In the genomic region with DNA sequence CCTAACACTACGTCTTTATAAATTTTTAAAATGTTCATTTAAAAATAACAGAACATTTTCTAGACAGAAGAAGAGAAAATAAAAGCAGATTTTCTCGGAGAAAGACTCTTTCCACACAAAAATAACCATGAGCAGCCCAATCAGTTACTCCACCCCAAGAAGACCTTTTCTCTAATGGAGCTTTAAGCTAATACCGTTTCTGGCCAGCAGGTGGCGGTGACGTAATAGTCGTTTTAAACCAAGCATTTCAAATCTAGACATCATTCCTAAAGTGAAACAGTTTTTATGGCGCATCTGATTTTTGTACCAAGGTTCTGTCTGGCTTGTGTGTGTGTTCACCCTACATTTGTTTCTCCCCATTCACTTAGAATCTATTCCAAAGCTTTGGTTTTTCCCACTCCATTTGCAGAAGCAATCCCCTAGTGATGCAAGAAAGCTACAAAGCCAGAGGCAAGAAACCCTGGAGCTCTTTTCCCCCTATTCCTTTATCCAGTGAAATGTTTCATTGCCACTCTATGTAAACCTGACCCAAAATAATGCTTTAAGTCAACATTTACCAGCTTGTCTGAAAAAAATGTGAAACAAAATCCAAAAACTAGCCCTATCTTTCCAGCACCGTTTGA, we compare ENCODE assay signal across 8 cellular contexts.
DNase-seq lines count a peak whose midpoint lies in the region; ATAC-seq and TF ChIP-seq lines count a peak whose summit lies in the region.

No MANE protein-coding gene starts in this region.

- H3K4me3 ChIP-seq in BJ (ENCODE audit: low read depth, low read length): no peak overlapping the region
- H3K4me3 ChIP-seq in OCI-LY7 (ENCODE audit: low read depth, low read length, poor library complexity, severe bottlenecking): no peak overlapping the region
- H3K4me3 ChIP-seq in fibroblast of mammary gland (ENCODE audit: control insufficient read depth, low read depth, low read length): no peak overlapping the region
- H3K4me3 ChIP-seq in neutrophil (ENCODE audit: low read depth in 1 of 2, low read length in 1 of 2): no peak overlapping the region

- H3K9me3 ChIP-seq in OCI-LY7 (ENCODE audit: low read length) (no peaks in the 10 kb centered on the region), neutrophil (no peaks in the 10 kb centered on the region)

- H3K27ac ChIP-seq in OCI-LY7 (ENCODE audit: low read depth, low read length, poor library complexity, severe bottlenecking) (no peak overlapping the region), neutrophil (no peak overlapping the region)

- H3K36me3 ChIP-seq in BJ (ENCODE audit: control insufficient read depth, insufficient read depth, low read length): no peaks in the 10 kb centered on the region
- no peaks in the 10 kb centered on the region for H3K36me3 ChIP-seq in OCI-LY7 (ENCODE audit: insufficient read depth, low read length)
- no peaks in the 10 kb centered on the region for H3K36me3 ChIP-seq in neutrophil

- H3K27me3 ChIP-seq in BJ (ENCODE audit: control insufficient read depth, insufficient read depth, low read length): no peaks in the 10 kb centered on the region
- peaks cover 10% of the 10 kb centered on the region for H3K27me3 ChIP-seq in neutrophil

- POLR2A ChIA-PET in BJ (lab: Charles Lee): no interaction called here
- POLR2A ChIA-PET in OCI-LY7 (lab: Charles Lee): interaction anchor here (0.7 kb wide), 1 partner anchor 592 kb away, joined by 4 read pairs; no protein-coding TSS in a partner anchor

- TF ChIP-seq CTCF in BJ (IDR thresholded peaks at IDR 0.05; ENCODE audit: insufficient read depth, low read depth, low read length): peak; percentile 80
- peak; percentile 90 for TF ChIP-seq CTCF in OCI-LY7 (conservative IDR thresholded peaks at IDR 0.05; ENCODE audit: low read length)
- peak; percentile 84 for TF ChIP-seq CTCF in fibroblast of mammary gland (conservative IDR thresholded peaks at IDR 0.05; ENCODE audit: control insufficient read depth, insufficient read depth, low read depth, low read length)
- TF ChIP-seq CTCF in neutrophil (IDR thresholded peaks at IDR 0.05): peak; percentile 77

- CTCF ChIA-PET in BJ (lab: Yijun Ruan, JAX) (interaction anchor here (0.6 to 2.8 kb wide), 22 partner anchors 9 to 1831 kb away, joined by 3 to 57 read pairs (median 4); no protein-coding TSS in a partner anchor), OCI-LY7 (lab: Charles Lee; ENCODE audit: unreplicated experiment) (interaction anchor here (0.8 kb wide), 1 partner anchor 109 kb away, joined by 3 read pairs; no protein-coding TSS in a partner anchor)

- ATAC-seq in GM19395 (IDR thresholded peaks at IDR 0.05; ENCODE audit: unreplicated experiment): peak; percentile 90

- intact Hi-C loops in OCI-LY7 (cut with micrococcal nuclease; ENCODE audit: unreplicated experiment): loop anchor here (1.0 kb wide), 1 partner anchor 110 kb away; no protein-coding TSS in a partner anchor

- H3K4me2 ChIP-seq in OCI-LY7 (ENCODE audit: low read length): no peak overlapping the region

- no TSS peak for BruUV-seq in OCI-LY7 (replicated peaks; lab: Mats Ljungman, UMichigan)

- no peaks in the 10 kb centered on the region for H3K79me2 ChIP-seq in OCI-LY7 (ENCODE audit: insufficient read depth, low read depth, low read length)

- no peak overlapping the region; the same call in 1 of the 2 replicates for H2AFZ ChIP-seq in OCI-LY7 (ENCODE audit: low read length)

- H3K4me1 ChIP-seq in OCI-LY7 (ENCODE audit: insufficient read depth, low read length, poor library complexity, severe bottlenecking) (no peaks in the 10 kb centered on the region), neutrophil (ENCODE audit: control insufficient read depth in 1 of 2, insufficient read depth in 1 of 2, low read depth in 1 of 2, low read length in 1 of 2) (no peaks in the 10 kb centered on the region)

- no peaks in the 10 kb centered on the region for H4K20me1 ChIP-seq in OCI-LY7 (ENCODE audit: insufficient read depth, low read length)

- no peaks in the 10 kb centered on the region for H3K9me2 ChIP-seq in OCI-LY7 (ENCODE audit: insufficient read depth, low read length)

- DNase-seq in BJ (ENCODE audit: low read depth) (peak; percentile 17), HT1080 (ENCODE audit: low read depth) (peak; percentile 66), OCI-LY7 (ENCODE audit: low spot score) (peak; percentile 69), activated T-cell treated with anti-CD3 and anti-CD28 coated beads for 48 hours (ENCODE audit: low read depth) (peak; percentile 44), fibroblast of mammary gland (ENCODE audit: low read depth) (peak; percentile 75), stromal cell of bone marrow (ENCODE audit: low read depth) (peak; percentile 55)

Comparison
In these comparisons a context has a peak if more than half of its experiments do, and no peak if none do; other contexts are left out.
1. DNase-seq: peak in every context shown above with its lines; median percentile 75 in fibroblast of mammary gland; 69 in OCI-LY7; 66 in HT1080; 55 in stromal cell of bone marrow; 44 in activated T-cell treated with anti-CD3 and anti-CD28 coated beads for 48 hours; 17 in BJ.